1 cellular context compared by ENCODE assay signal in genomic region chr6:3137057-3137777, GRCh38.
TF ChIP-seq lines count a peak whose summit lies in the region.

No MANE protein-coding gene starts in this region.

TF ChIP-seq in HepG2, 621 proteins besides CTCF, POLR2A, EP300 and RAD21 (continued from another document and continues in another):
- TF ChIP-seq ARID5B (CRISPR knock-in tag; IDR thresholded peaks at IDR 0.05) (0 out of 2 replicates have a peak, but pooled peaks have one; percentile 10), CENPT (CRISPR knock-in tag; IDR thresholded peaks at IDR 0.05; ENCODE audit: low read depth) (no peak), RBM22 (optimal IDR thresholded peaks at IDR 0.05; ENCODE audit: low read length) (no peak), DNMT1 (CRISPR knock-in tag; IDR thresholded peaks at IDR 0.05) (no peak), HNF1B (CRISPR knock-in tag; IDR thresholded peaks at IDR 0.05) (peak; percentile 64; the same call in 1 of the 2 replicates), ZNF607 (CRISPR knock-in tag; IDR thresholded peaks at IDR 0.05; ENCODE audit: borderline replicate concordance) (0 out of 2 replicates have a peak, but pooled peaks have one; percentile 41), HMGXB4 (CRISPR knock-in tag; IDR thresholded peaks at IDR 0.05; ENCODE audit: borderline replicate concordance in 1 of 2, low read depth in 1 of 2) (peak in 1 of 2 experiments; percentile 18; a peak in 1 of 4 replicates), ZNF687 (CRISPR knock-in tag; IDR thresholded peaks at IDR 0.05) (peak; percentile 75), ZFP90 (CRISPR knock-in tag; IDR thresholded peaks at IDR 0.05; ENCODE audit: borderline replicate concordance) (no peak), WIZ (CRISPR knock-in tag; IDR thresholded peaks at IDR 0.05) (no peak), KLF6 (CRISPR knock-in tag; IDR thresholded peaks at IDR 0.05) (no peak), TEAD3 (CRISPR knock-in tag; optimal IDR thresholded peaks at IDR 0.05; ENCODE audit: borderline replicate concordance) (peak; percentile 66), NCOA5 (CRISPR knock-in tag; IDR thresholded peaks at IDR 0.05) (no peak), ZNF550 (CRISPR knock-in tag; IDR thresholded peaks at IDR 0.05; ENCODE audit: borderline replicate concordance) (no peak), FIP1L1 (IDR thresholded peaks at IDR 0.05; ENCODE audit: borderline replicate concordance, insufficient read depth, low read depth, low read length) (no peak), ZBTB10 (CRISPR knock-in tag; IDR thresholded peaks at IDR 0.05; ENCODE audit: borderline replicate concordance) (0 out of 2 replicates have a peak, but pooled peaks have one; percentile 43), NFAT5 (CRISPR knock-in tag; IDR thresholded peaks at IDR 0.05) (no peak), ZFP36L1 (CRISPR knock-in tag; IDR thresholded peaks at IDR 0.05) (no peak), AKNA (CRISPR knock-in tag; IDR thresholded peaks at IDR 0.05; ENCODE audit: borderline replicate concordance) (no peak), ZFX (CRISPR knock-in tag; IDR thresholded peaks at IDR 0.05; ENCODE audit: low read depth) (peak; percentile 28; the same call in 1 of the 2 replicates), ZNF562 (CRISPR knock-in tag; IDR thresholded peaks at IDR 0.05; ENCODE audit: borderline replicate concordance) (no peak), BATF2 (CRISPR knock-in tag; IDR thresholded peaks at IDR 0.05) (no peak), GATAD2A (CRISPR knock-in tag; IDR thresholded peaks at IDR 0.05) (0 out of 2 replicates have a peak, but pooled peaks have one; percentile 16), ZNF569 (CRISPR knock-in tag; IDR thresholded peaks at IDR 0.05; ENCODE audit: borderline replicate concordance) (no peak), ATF7 (IDR thresholded peaks at IDR 0.05) (no peak), ATF7 (CRISPR knock-in tag; IDR thresholded peaks at IDR 0.05) (no peak), SALL1 (CRISPR knock-in tag; IDR thresholded peaks at IDR 0.05) (0 out of 2 replicates have a peak, but pooled peaks have one; percentile 26)
